21 cellular contexts compared by ENCODE assay signal in the genomic region with DNA sequence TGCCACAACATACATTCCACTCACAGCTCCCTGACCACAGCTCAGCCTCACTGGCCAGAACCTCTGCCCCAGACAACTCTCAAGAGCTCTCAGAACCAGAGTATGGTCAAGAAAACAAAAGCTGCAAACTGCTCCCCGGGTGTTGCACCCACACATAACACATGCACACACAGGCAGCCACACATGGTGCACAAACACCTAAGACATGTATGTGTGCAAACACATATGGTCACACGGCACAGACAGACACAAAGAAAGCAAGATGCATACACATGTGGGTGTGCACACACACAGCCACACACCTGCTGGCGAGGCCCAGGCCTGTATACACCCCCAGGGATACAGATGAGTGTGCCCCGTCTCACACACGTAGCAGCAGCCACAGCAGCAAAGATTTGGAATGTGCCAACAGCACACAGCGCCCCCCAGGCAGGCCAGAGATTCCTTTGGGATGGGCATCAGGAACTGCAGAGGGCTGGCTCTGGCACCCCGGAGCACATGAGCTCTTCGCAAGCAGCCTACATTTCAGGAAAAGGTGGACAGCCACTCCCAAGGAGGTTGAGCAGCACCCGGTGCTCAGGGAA. TPM values are rescaled to one million over a fixed set of nuclear protein-coding genes. Genes with fewer than 3 reads are reported as not detected.
DNase-seq lines count a peak whose midpoint lies in the region; ATAC-seq and TF ChIP-seq lines count a peak whose summit lies in the region.
"Had no signal": no experiment of that assay in that cellular context is flagged by ENCODE, and none has a peak within 500 bp of the region (broad histone marks: within the 10 kb centered on the region; RNA-seq: fewer than 3 reads in every experiment).

No MANE protein-coding gene starts in this region.

- TF ChIP-seq POLR2A in body of pancreas (IDR thresholded peaks at IDR 0.05) = no peak

- no peak overlapping the region for H3K9ac ChIP-seq in MM.1S (ENCODE audit: low read length)

- no peak overlapping the region for H3K4me2 ChIP-seq in MM.1S (ENCODE audit: low read depth, low read length)
- H3K4me2 ChIP-seq: PC-9 had no signal

- no peak for TF ChIP-seq CTCF in MM.1S (IDR thresholded peaks at IDR 0.05; ENCODE audit: low read length)
- TF ChIP-seq CTCF in body of pancreas (IDR thresholded peaks at IDR 0.05) = no peak

- no peaks in the 10 kb centered on the region for H3K9me3 ChIP-seq in MM.1S (replicated peaks; ENCODE audit: insufficient read depth, low read length)
- H3K9me3 ChIP-seq in body of pancreas = no peaks in the 10 kb centered on the region
- H3K9me3 ChIP-seq in SJCRH30 (replicated peaks) = no peaks in the 10 kb centered on the region
- H3K9me3 ChIP-seq: HAP-1 had no signal

- H3K36me3 ChIP-seq in MM.1S (replicated peaks; ENCODE audit: insufficient read depth, low read length) (no peaks in the 10 kb centered on the region), body of pancreas (replicated peaks in 1 of 2; ENCODE audit: insufficient read depth in 1 of 2, low read depth in 2 of 2) (peaks cover 0 to 4% of the 10 kb centered on the region in 2 donors), SJCRH30 (no peaks in the 10 kb centered on the region)

- H3K27me3 ChIP-seq in MM.1S (replicated peaks; ENCODE audit: insufficient read depth, low read length) = no peaks in the 10 kb centered on the region
- no peaks in the 10 kb centered on the region for H3K27me3 ChIP-seq in body of pancreas
- H3K27me3 ChIP-seq in SJCRH30 = no peaks in the 10 kb centered on the region
- H3K27me3 ChIP-seq: cardiac muscle cell had no signal

- DNase-seq in MM.1S (peak; percentile 1), body of pancreas (peak in 3 of 4 donors; percentile 1 to 10 (median 10)), mesenteric fat pad (ENCODE audit: low spot score) (peak; percentile 88), iPS-NIHi11 (ENCODE audit: low spot score) (no peak), SJCRH30 (no peak)
- DNase-seq: activated CD4-positive, alpha-beta T cell treated with anti-CD3 and anti-CD28 coated beads for 36 hours; CD4-positive, alpha-beta memory T cell; GF-D8; NCI-H82; nucleus accumbens; PC-9; stimulated activated CD4-positive, alpha-beta T cell treated with anti-CD3 and anti-CD28 coated beads, Interleukin-2, amount 100 ng/mL, for 24 hours; T-helper 9 cell had no signal

- no peak overlapping the region for H3K4me3 ChIP-seq in MM.1S (ENCODE audit: low read length)
- no peak overlapping the region for H3K4me3 ChIP-seq in body of pancreas
- no peak overlapping the region for H3K4me3 ChIP-seq in SJCRH30
- H3K4me3 ChIP-seq: cardiac muscle cell, HAP-1, PC-9, SK-N-MC had no signal

- no peaks in the 10 kb centered on the region for H4K20me1 ChIP-seq in MM.1S (ENCODE audit: insufficient read depth, low read length)

- H3K9me2 ChIP-seq in MM.1S (replicated peaks; ENCODE audit: insufficient read depth, low read length) = no peaks in the 10 kb centered on the region

- H3F3A ChIP-seq in MM.1S (ENCODE audit: insufficient read depth, low read length) = peaks cover 2% of the 10 kb centered on the region; the same call in 1 of the 2 replicates

- H3K27ac ChIP-seq in MM.1S (ENCODE audit: low read length) (no peak overlapping the region), body of pancreas (peak overlapping the region in 1 of 4 donors; percentile 9), temporal lobe (ENCODE audit: low read depth, low read length) (peak overlapping the region; percentile 54), SJCRH30 (no peak overlapping the region)
- H3K27ac ChIP-seq: cardiac muscle cell, PC-9, SK-N-MC had no signal

- no peak overlapping the region for H2AFZ ChIP-seq in MM.1S (ENCODE audit: low read length)
- H2AFZ ChIP-seq: PC-9 had no signal

- no peak for ATAC-seq in body of pancreas
- ATAC-seq in HG02938 (IDR thresholded peaks at IDR 0.05; ENCODE audit: unreplicated experiment) = no peak
- ATAC-seq: activated CD4-positive, alpha-beta T cell treated with anti-CD3 and anti-CD28 coated beads for 36 hours; esophagus mucosa had no signal

- intact Hi-C loops in body of pancreas (cut with DNase I) = loop anchor here (10.0 kb wide), 1 partner anchor 104 kb away; no protein-coding TSS in a partner anchor

- WGBS in body of pancreas, 2 donors = 56 to 85% methylated on average over 3 to 9 of the region's 9 CpGs

- H3K79me2 ChIP-seq in MM.1S (ENCODE audit: low read length) = 0 out of 2 replicates have a peak, but pooled peaks cover 3% of the 10 kb centered on the region

- H3K4me1 ChIP-seq in MM.1S (ENCODE audit: low read length) (0 out of 2 replicates have a peak, but pooled peaks cover 3% of the 10 kb centered on the region), body of pancreas (peaks cover 98% of the 10 kb centered on the region), SJCRH30 (no peaks in the 10 kb centered on the region)

RNA-seq across cellular contexts. Expression of a gene that starts 6.6 kb away (rescaled TPM):
- total RNA-seq in body of pancreas (10 to 100 TPM; 37.4 to 40.2 TPM), mesenteric fat pad (53.8 TPM), temporal lobe (1.7 TPM)
- 3.2 and 3.3 TPM in 2 replicates for total RNA-seq in SJCRH30 (2014; rRNA removed; shearing (Covaris generic))

RNA-seq across cellular contexts. Expression of a gene that starts 44.1 kb away (rescaled TPM):
- total RNA-seq in body of pancreas (not detected), mesenteric fat pad (not detected), temporal lobe (2.5 TPM)
- not detected in 2 replicates for total RNA-seq in SJCRH30 (2014; rRNA removed; shearing (Covaris generic))
- total RNA-seq: activated CD4-positive, alpha-beta T cell treated with anti-CD3 and anti-CD28 coated beads for 36 hours; cardiac muscle cell; CD4-positive, alpha-beta memory T cell; esophagus mucosa; lower leg skin; M059J; PC-9 had no signal

Comparison
In these comparisons a context has a peak if more than half of its experiments do, and no peak if none do; other contexts are left out.
1. DNase-seq: peak in MM.1S (single experiment), body of pancreas (3 of 4) and mesenteric fat pad (single experiment); none in iPS-NIHi11 (single experiment) and SJCRH30 (0 of 2).